13 cellular contexts compared by ENCODE assay signal in the genomic region with DNA sequence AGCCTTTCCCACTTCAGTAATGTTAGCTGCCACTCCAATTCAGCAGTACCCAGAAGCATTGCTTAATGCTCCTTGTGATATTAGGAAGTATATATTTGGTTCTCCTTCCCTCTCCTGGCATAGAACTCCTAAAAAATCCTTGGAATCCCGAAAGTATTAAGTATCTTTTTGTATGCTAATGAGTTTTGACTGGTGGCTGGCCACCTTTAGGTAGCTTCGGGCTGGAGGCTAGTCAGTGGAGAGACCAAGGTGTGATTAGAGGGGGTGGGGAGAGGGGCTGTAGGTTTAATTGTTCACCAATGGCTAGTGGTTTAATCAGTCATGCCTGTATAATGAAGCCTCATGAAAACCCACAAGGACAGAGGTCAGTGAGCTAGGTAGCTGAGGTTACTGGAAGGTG. TPM values are rescaled to one million over a fixed set of nuclear protein-coding genes. Genes with fewer than 3 reads are reported as not detected.
A peak's percentile ranks its signal among the peaks of the same experiment; 100 is the strongest.
DNase-seq lines count a peak whose midpoint lies in the region; ATAC-seq and TF ChIP-seq lines count a peak whose summit lies in the region.
"Had no signal": no experiment of that assay in that cellular context is flagged by ENCODE, and none has a peak within 500 bp of the region (broad histone marks: within the 10 kb centered on the region; RNA-seq: fewer than 3 reads in every experiment).

No MANE protein-coding gene starts in this region.

- H3K27me3 Mint-ChIP-seq in stimulated activated naive CD8-positive, alpha-beta T cell treated with anti-CD3 and anti-CD28 coated beads, Interleukin-15, Interleukin-2, amounts not matched to agents 100 ng/mL and 50 ng/mL, for 24 hours: no peaks in the 10 kb centered on the region
- no peaks in the 10 kb centered on the region for H3K27me3 Mint-ChIP-seq in effector memory CD8-positive, alpha-beta T cell
- no peaks in the 10 kb centered on the region for H3K27me3 Mint-ChIP-seq in nephron progenitor cell (ENCODE audit: low read depth, poor library complexity)

- peak overlapping the region; percentile 59 for H3K27ac Mint-ChIP-seq in stimulated activated naive CD8-positive, alpha-beta T cell treated with anti-CD3 and anti-CD28 coated beads, Interleukin-15, Interleukin-2, amounts not matched to agents 100 ng/mL and 50 ng/mL, for 24 hours
- peak overlapping the region; percentile 76 to 83 for H3K27ac Mint-ChIP-seq in effector memory CD8-positive, alpha-beta T cell
- H3K27ac Mint-ChIP-seq in nephron progenitor cell: peak overlapping the region; percentile 83

- no peaks in the 10 kb centered on the region for H3K9me3 Mint-ChIP-seq in stimulated activated naive CD8-positive, alpha-beta T cell treated with anti-CD3 and anti-CD28 coated beads, Interleukin-15, Interleukin-2, amounts not matched to agents 100 ng/mL and 50 ng/mL, for 24 hours
- H3K9me3 Mint-ChIP-seq in effector memory CD8-positive, alpha-beta T cell: no peaks in the 10 kb centered on the region
- H3K9me3 Mint-ChIP-seq in nephron progenitor cell: no peaks in the 10 kb centered on the region

- no peak overlapping the region for H3K4me3 ChIP-seq in vagina

- H3K36me3 Mint-ChIP-seq in stimulated activated naive CD8-positive, alpha-beta T cell treated with anti-CD3 and anti-CD28 coated beads, Interleukin-15, Interleukin-2, amounts not matched to agents 100 ng/mL and 50 ng/mL, for 24 hours (ENCODE audit: low read depth): peaks cover 80% of the 10 kb centered on the region
- peaks cover 97% of the 10 kb centered on the region for H3K36me3 Mint-ChIP-seq in effector memory CD8-positive, alpha-beta T cell (ENCODE audit: insufficient read depth)
- H3K36me3 Mint-ChIP-seq in nephron progenitor cell (ENCODE audit: low read depth): peaks cover 72% of the 10 kb centered on the region

- intact Hi-C loops in vagina (cut with DNase I): loop anchor here (10.0 kb wide), 1 partner anchor 399 kb away; a partner anchor contains a TSS

- peaks cover 56% of the 10 kb centered on the region for H3K4me1 ChIP-seq in vagina

- TF ChIP-seq CTCF in nephron progenitor cell (IDR thresholded peaks at IDR 0.05) (no peak), vagina (IDR thresholded peaks at IDR 0.05) (no peak)

- no peak for ATAC-seq in stimulated activated naive CD8-positive, alpha-beta T cell treated with anti-CD3 and anti-CD28 coated beads, Interleukin-15, Interleukin-2, amounts not matched to agents 100 U/mL and 50 U/mL, for 24 hours
- ATAC-seq in effector memory CD8-positive, alpha-beta T cell (replicated peaks): no peak
- ATAC-seq: left lobe of liver, sciatic nerve had no signal

- no peak for TF ChIP-seq POLR2A in vagina (IDR thresholded peaks at IDR 0.05)

- no peaks in the 10 kb centered on the region for H3K9me3 ChIP-seq in vagina

- peaks cover 61% of the 10 kb centered on the region for H3K4me1 Mint-ChIP-seq in stimulated activated naive CD8-positive, alpha-beta T cell treated with anti-CD3 and anti-CD28 coated beads, Interleukin-15, Interleukin-2, amounts not matched to agents 100 ng/mL and 50 ng/mL, for 24 hours (ENCODE audit: low read depth)
- H3K4me1 Mint-ChIP-seq in effector memory CD8-positive, alpha-beta T cell (ENCODE audit: low read depth in 2 of 2): peaks cover 23 to 48% of the 10 kb centered on the region in 2 donors
- H3K4me1 Mint-ChIP-seq in nephron progenitor cell: peaks cover 36% of the 10 kb centered on the region

- H3K4me3 Mint-ChIP-seq in stimulated activated naive CD8-positive, alpha-beta T cell treated with anti-CD3 and anti-CD28 coated beads, Interleukin-15, Interleukin-2, amounts not matched to agents 100 ng/mL and 50 ng/mL, for 24 hours: no peak overlapping the region
- no peak overlapping the region for H3K4me3 Mint-ChIP-seq in effector memory CD8-positive, alpha-beta T cell
- H3K4me3 Mint-ChIP-seq in nephron progenitor cell: no peak overlapping the region

- DNase-seq in stimulated activated naive CD8-positive, alpha-beta T cell treated with anti-CD3 and anti-CD28 coated beads, Interleukin-15, Interleukin-2, amounts not matched to agents 100 U/mL and 50 U/mL, for 24 hours: no peak
- no peak for DNase-seq in effector memory CD8-positive, alpha-beta T cell
- DNase-seq in nephron progenitor cell (no peak), vagina (ENCODE audit: extremely low spot score in 2 of 2) (no peak), NOMO-1 (lab: John Stamatoyannopoulos, UW; ENCODE audit: unreplicated experiment in 2 of 2) (no peak), AML-193 (lab: John Stamatoyannopoulos, UW) (no peak), A172 (ENCODE audit: low spot score) (no peak)
- DNase-seq: amniotic stem cell, NCI-H2107, SIG-M5 had no signal

- peaks cover 0 to 53% of the 10 kb centered on the region in 2 donors for H3K36me3 ChIP-seq in vagina

- no peaks in the 10 kb centered on the region for H3K27me3 ChIP-seq in vagina

- peak overlapping the region; percentile 87 for H3K27ac ChIP-seq in vagina

RNA-seq across cellular contexts. Expression of a gene that starts 12.2 kb away (rescaled TPM):
- 80.0 TPM for total RNA-seq in vagina
- total RNA-seq in A172 (2014; rRNA removed; shearing (Covaris generic)): 27.0 and 49.9 TPM in 2 replicates

RNA-seq across cellular contexts. Expression of a gene that starts 12.9 kb away (rescaled TPM):
- total RNA-seq in vagina: 127 TPM
- 354 and 357 TPM in 2 replicates for total RNA-seq in A172 (2014; rRNA removed; shearing (Covaris generic))
